Comparison of ENCODE assay signal across 12 cellular contexts in genomic region chr1:235295902-235296350, GRCh38. TPM values are rescaled to one million over a fixed set of nuclear protein-coding genes. Genes with fewer than 3 reads are reported as not detected.
DNase-seq lines count a peak whose midpoint lies in the region; ATAC-seq, FAIRE-seq and TF ChIP-seq lines count a peak whose summit lies in the region.
"Had no signal": no experiment of that assay in that cellular context is flagged by ENCODE, and none has a peak within 500 bp of the region (broad histone marks: within the 10 kb centered on the region; RNA-seq: fewer than 3 reads in every experiment).

No MANE protein-coding gene starts in this region.

- peak overlapping the region; percentile 93 for H3K27ac ChIP-seq in DND-41 (ENCODE audit: low read length)
- no peak overlapping the region for H3K27ac ChIP-seq in RWPE2 (ENCODE audit: poor library complexity, severe bottlenecking)
- H3K27ac ChIP-seq in testis = no peak overlapping the region

- H3K27me3 ChIP-seq in DND-41 (ENCODE audit: insufficient read depth, low read length, poor library complexity) = no peaks in the 10 kb centered on the region
- no peaks in the 10 kb centered on the region for H3K27me3 ChIP-seq in RWPE2 (ENCODE audit: insufficient read depth, poor library complexity, severe bottlenecking)
- H3K27me3 ChIP-seq in testis = no peaks in the 10 kb centered on the region

- 0 out of 2 replicates have a peak, but pooled peaks cover 3% of the 10 kb centered on the region for H3K36me3 ChIP-seq in DND-41 (ENCODE audit: insufficient read depth, low read length)
- 0 out of 2 replicates have a peak, but pooled peaks cover 4% of the 10 kb centered on the region for H3K36me3 ChIP-seq in RWPE2 (ENCODE audit: low read depth)
- H3K36me3 ChIP-seq in testis (ENCODE audit: low read depth, missing control alignments) = no peaks in the 10 kb centered on the region
- no peaks in the 10 kb centered on the region for H3K36me3 ChIP-seq in mucosa of descending colon (ENCODE audit: low read depth)

- H3K27ac Mint-ChIP-seq in osteocyte (ENCODE audit: unreplicated experiment) = peak overlapping the region; percentile 70

- H3K79me2 ChIP-seq in DND-41 (ENCODE audit: insufficient read depth, low read length) = peaks cover 95% of the 10 kb centered on the region

- H3K4me1 Mint-ChIP-seq in osteocyte (ENCODE audit: unreplicated experiment) = peaks cover 19% of the 10 kb centered on the region

- intact Hi-C loops in testis (cut with DNase I; ENCODE audit: low total_unique reads) = no loop called here
- intact Hi-C loops in mucosa of descending colon (cut with DNase I, micrococcal nuclease) = no loop called here

- H3K4me1 ChIP-seq in DND-41 (ENCODE audit: insufficient read depth, low read length) = peaks cover 74% of the 10 kb centered on the region
- H3K4me1 ChIP-seq in RWPE2 (ENCODE audit: insufficient read depth, poor library complexity, severe bottlenecking) = peaks cover 3% of the 10 kb centered on the region
- no peaks in the 10 kb centered on the region for H3K4me1 ChIP-seq in testis
- peaks cover 16% of the 10 kb centered on the region for H3K4me1 ChIP-seq in mucosa of descending colon (ENCODE audit: low read depth)

- H3K4me2 ChIP-seq in DND-41 (ENCODE audit: insufficient read depth, low read length) = no peak overlapping the region

- H3K9me3 ChIP-seq in DND-41 (ENCODE audit: insufficient read depth, low read length, severe bottlenecking) (peaks cover 11% of the 10 kb centered on the region), RWPE2 (ENCODE audit: severe bottlenecking) (peaks cover 3% of the 10 kb centered on the region), testis (no peaks in the 10 kb centered on the region), mucosa of descending colon (no peaks in the 10 kb centered on the region)

- FAIRE-seq in RCC 7860 (lab: Jason Lieb, UNC) = no peak
- FAIRE-seq in D721Med (lab: Jason Lieb, UNC) = no peak
- FAIRE-seq: endothelial cell of umbilical vein had no signal

- no peaks in the 10 kb centered on the region for H3K36me3 Mint-ChIP-seq in osteocyte (ENCODE audit: unreplicated experiment)

- H4K20me1 ChIP-seq in DND-41 (ENCODE audit: insufficient read depth, low read length) = peaks cover 5% of the 10 kb centered on the region; the same call in 1 of the 2 replicates

- TF ChIP-seq POLR2A in testis (IDR thresholded peaks at IDR 0.05) = no peak

- 60 to 73% methylated on average over 5 of the region's 5 CpGs for WGBS in testis, 2 donors

- DNase-seq in DND-41 (no peak), RWPE2 (ENCODE audit: low spot score) (no peak), epithelial cell of proximal tubule (ENCODE audit: low read depth) (peak; percentile 32), osteocyte (ENCODE audit: extremely low spot score, unreplicated experiment) (no peak), testis (no peak), mucosa of descending colon (no peak), RCC 7860 (ENCODE audit: low spot score) (no peak), D721Med (ENCODE audit: insufficient read length, low spot score) (no peak)
- DNase-seq: NCI-H1436; stimulated activated CD4-positive, alpha-beta T cell treated with anti-CD3 and anti-CD28 coated beads, Interleukin-4, amount 100 ng/mL, for 4 hours had no signal

- no peak for TF ChIP-seq CTCF in DND-41 (IDR thresholded peaks at IDR 0.05; ENCODE audit: borderline replicate concordance, extremely low read depth, low read length, poor library complexity, severe bottlenecking)
- no peak for TF ChIP-seq CTCF in RWPE2 (IDR thresholded peaks at IDR 0.05; ENCODE audit: poor library complexity, severe bottlenecking)
- TF ChIP-seq CTCF in epithelial cell of proximal tubule (conservative IDR thresholded peaks at IDR 0.05; ENCODE audit: low read depth, low read length) = no peak
- TF ChIP-seq CTCF in osteocyte (IDR thresholded peaks at IDR 0.05) = no peak
- TF ChIP-seq CTCF in testis (IDR thresholded peaks at IDR 0.05) = no peak
- TF ChIP-seq CTCF in mucosa of descending colon (IDR thresholded peaks at IDR 0.05) = no peak
- no peak for TF ChIP-seq CTCF in D721Med (IDR thresholded peaks at IDR 0.05; ENCODE audit: insufficient read depth, missing control alignments)

- H3K4me3 Mint-ChIP-seq in osteocyte (ENCODE audit: unreplicated experiment) = no peak overlapping the region

- H3K9me3 Mint-ChIP-seq in osteocyte (ENCODE audit: unreplicated experiment) = no peaks in the 10 kb centered on the region

- H3K9ac ChIP-seq in DND-41 (ENCODE audit: low read depth, low read length) = no peak overlapping the region; the same call in 1 of the 2 replicates

- H3K4me3 ChIP-seq in DND-41 (ENCODE audit: low read depth in 1 of 2, low read length in 2 of 2) (0 out of 4 replicates have a peak overlapping the region, but pooled peaks of 1 of the 2 experiments have one; percentile 0), RWPE2 (ENCODE audit: severe bottlenecking) (no peak overlapping the region), epithelial cell of proximal tubule (ENCODE audit: low read depth, low read length) (no peak overlapping the region), testis (no peak overlapping the region), mucosa of descending colon (no peak overlapping the region)

- H3K27me3 Mint-ChIP-seq in osteocyte (ENCODE audit: unreplicated experiment) = no peaks in the 10 kb centered on the region

- ATAC-seq in DND-41 (ENCODE audit: insufficient read depth, low read depth) (no peak), RWPE2 (ENCODE audit: low read depth) (peak; percentile 33; the same call in 1 of the 3 replicates), mucosa of descending colon (no peak)
- ATAC-seq: Right ventricle myocardium inferior had no signal

- H2AFZ ChIP-seq in DND-41 (ENCODE audit: low read depth, low read length) = no peak overlapping the region

RNA-seq across cellular contexts. Expression of gene ARID4B, which starts 32.1 kb away (rescaled TPM):
- total RNA-seq in epithelial cell of proximal tubule (10.9 and 13.8 TPM in 2 replicates), osteocyte (41.3 and 41.5 TPM in 2 replicates), testis (10 to 100 TPM; 60.0 to 72.4 TPM), mucosa of descending colon (10 to 100 TPM; 25.9 to 40.5 (median 37.3) TPM)
- 11.6 TPM for polyA plus RNA-seq in testis (ENCODE audit: insufficient read depth, low read depth, low replicate concordance)

RNA-seq across cellular contexts. Expression of gene GGPS1, which starts 32.4 kb away (rescaled TPM):
- 17.1 and 26.3 TPM in 2 replicates for total RNA-seq in epithelial cell of proximal tubule
- total RNA-seq in osteocyte = 37.1 and 42.5 TPM in 2 replicates
- total RNA-seq in testis = 10 to 100 TPM; 29.4 to 37.4 TPM
- polyA plus RNA-seq in testis (ENCODE audit: insufficient read depth, low read depth, low replicate concordance) = 73.0 TPM
- 10 to 100 TPM; 26.4 to 40.8 (median 34.1) TPM for total RNA-seq in mucosa of descending colon
